23 cellular contexts compared by ENCODE assay signal in the genomic region with DNA sequence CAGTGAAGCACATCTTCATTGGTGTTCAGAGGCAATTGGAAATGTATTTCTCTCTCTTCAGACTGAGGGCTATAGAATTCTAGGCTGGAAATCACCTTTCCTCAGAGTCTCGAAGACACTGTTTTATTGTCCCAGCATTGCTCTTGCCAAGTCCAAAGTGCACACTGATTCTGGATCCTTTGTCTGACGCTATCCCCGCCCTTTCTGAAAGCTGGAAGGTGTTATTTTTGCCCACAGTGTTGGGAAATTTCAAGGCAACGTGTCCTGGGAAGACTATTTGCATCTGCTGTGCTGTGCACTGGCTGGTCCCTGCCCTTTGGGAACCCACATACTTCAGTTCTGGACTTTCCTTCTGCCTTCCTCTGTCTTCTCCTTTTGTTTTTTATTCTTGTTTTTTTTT.
"Had no signal": no experiment of that assay in that cellular context is flagged by ENCODE, and none has a peak within 500 bp of the region (broad histone marks: within the 10 kb centered on the region; RNA-seq: fewer than 3 reads in every experiment).

No MANE protein-coding gene starts in this region.

- H3K27me3 ChIP-seq: adrenal gland, ascending aorta, left lung, thyroid gland had no signal

- H3K4me1 ChIP-seq: adrenal gland, ascending aorta, left lung, thyroid gland had no signal

- H3K27ac Mint-ChIP-seq: activated B cell treated with CpG ODN at 0.5 μM for 24 hours; activated CD4-positive, alpha-beta T cell treated with anti-CD3 and anti-CD28 coated beads for 36 hours; activated naive CD8-positive, alpha-beta T cell; activated T-helper 2 cell treated with anti-CD3 and anti-CD28 coated beads, Interferon-gamma antibody, Interleukin-2, Interleukin-4, amounts not matched to agents 10 μg/mL and 5 μg/mL and 100 μg/mL, durations not matched to agents 14 hours and 24 hours and 36 hours; immature natural killer cell; nephron progenitor cell had no signal

- H3K4me3 Mint-ChIP-seq: activated B cell treated with CpG ODN at 0.5 μM for 24 hours; activated CD4-positive, alpha-beta T cell treated with anti-CD3 and anti-CD28 coated beads for 36 hours; activated naive CD8-positive, alpha-beta T cell; activated T-cell treated with anti-CD3 and anti-CD28 coated beads, Interleukin-2, amount 50 U/mL, for 4 hours; central memory CD8-positive, alpha-beta T cell; immature natural killer cell; nephron progenitor cell had no signal

- H3K9me3 ChIP-seq: adrenal gland, ascending aorta, left lung, thyroid gland had no signal

- H3K4me3 ChIP-seq: adrenal gland, ascending aorta, coronary artery, left lung, thyroid gland had no signal

- H3K4me1 Mint-ChIP-seq: activated B cell treated with CpG ODN at 0.5 μM for 24 hours; activated CD4-positive, alpha-beta T cell treated with anti-CD3 and anti-CD28 coated beads for 36 hours; central memory CD8-positive, alpha-beta T cell; immature natural killer cell; nephron progenitor cell had no signal

- DNase-seq: activated B cell treated with CpG ODN at 0.5 μM for 24 hours; activated CD4-positive, alpha-beta T cell treated with anti-CD3 and anti-CD28 coated beads for 36 hours; activated CD4-positive, alpha-beta T cell treated with anti-CD3 and anti-CD28 coated beads, Interleukin-2, amount 50 U/mL, for 48 hours; activated CD8-positive, alpha-beta memory T cell treated with anti-CD3 and anti-CD28 coated beads, Interleukin-2, amount 50 U/mL, for 48 hours; activated naive CD4-positive, alpha-beta T cell; activated T-cell treated with anti-CD3 and anti-CD28 coated beads, Interleukin-2, amount 50 U/mL, for 4 hours; adrenal gland; foreskin fibroblast; immature natural killer cell; left lung; midbrain; nephron progenitor cell; posterior cingulate gyrus; retina; stimulated activated CD4-positive, alpha-beta T cell treated with anti-CD3 and anti-CD28 coated beads, Interleukin-4, amount 100 ng/mL, for 4 hours; stimulated activated naive CD8-positive, alpha-beta T cell treated with anti-CD3 and anti-CD28 coated beads, Interleukin-15, Interleukin-2, amounts not matched to agents 100 U/mL and 50 U/mL, for 24 hours; thyroid gland had no signal

- H3K27ac ChIP-seq: adrenal gland, ascending aorta, coronary artery, epithelial cell of prostate, left lung, thyroid gland had no signal

- H3K36me3 Mint-ChIP-seq: activated naive CD8-positive, alpha-beta T cell; immature natural killer cell had no signal

- H3K36me3 ChIP-seq: adrenal gland, ascending aorta, left lung, thyroid gland had no signal

- ATAC-seq: activated CD4-positive, alpha-beta T cell treated with anti-CD3 and anti-CD28 coated beads for 36 hours; activated T-cell treated with anti-CD3 and anti-CD28 coated beads, Interleukin-2, amount 50 U/mL, for 4 hours; left lung; stimulated activated naive CD8-positive, alpha-beta T cell treated with anti-CD3 and anti-CD28 coated beads, Interleukin-15, Interleukin-2, amounts not matched to agents 100 U/mL and 50 U/mL, for 24 hours had no signal

- H3K9me3 Mint-ChIP-seq: activated T-cell treated with anti-CD3 and anti-CD28 coated beads, Interleukin-2, amount 50 U/mL, for 4 hours; activated T-helper 2 cell treated with anti-CD3 and anti-CD28 coated beads, Interferon-gamma antibody, Interleukin-2, Interleukin-4, amounts not matched to agents 10 μg/mL and 5 μg/mL and 100 μg/mL, durations not matched to agents 14 hours and 24 hours and 36 hours; central memory CD8-positive, alpha-beta T cell; immature natural killer cell; nephron progenitor cell had no signal
